ENCODE assay signal across 1 cellular context in genomic region chr19:45467456-45468158, GRCh38.
TF ChIP-seq lines count a peak whose summit lies in the region.

TSS of gene FOSB (plus strand) at chr19:45467996. CDS start at chr19:45468587, 591 bp downstream.

TF ChIP-seq in K562, 482 proteins besides CTCF, POLR2A, EP300 and RAD21 (continued from another document and continues in another):
- TF ChIP-seq CREB5 (CRISPR knock-in tag; IDR thresholded peaks at IDR 0.05) (no peak), ZNF785 (CRISPR knock-in tag; IDR thresholded peaks at IDR 0.05) (no peak), ESRRA (IDR thresholded peaks at IDR 0.05; ENCODE audit: borderline replicate concordance, low read depth) (no peak), ZNF407 (IDR thresholded peaks at IDR 0.05; ENCODE audit: low read depth) (no peak), FOSL1 (tag; conservative IDR thresholded peaks at IDR 0.05) (peak; percentile 71), SRSF9 (IDR thresholded peaks at IDR 0.05; ENCODE audit: borderline replicate concordance, low read depth, low read length) (no peak), L3MBTL2 (IDR thresholded peaks at IDR 0.05) (no peak), ZNF217 (CRISPR knock-in tag; IDR thresholded peaks at IDR 0.05) (no peak), TEAD4 (IDR thresholded peaks at IDR 0.05; ENCODE audit: low read length) (no peak), TEAD4 (CRISPR knock-in tag; IDR thresholded peaks at IDR 0.05; ENCODE audit: borderline replicate concordance) (no peak), SNRNP70 (optimal IDR thresholded peaks at IDR 0.05; ENCODE audit: low read depth, low read length) (no peak), ZBTB1 (CRISPR knock-in tag; IDR thresholded peaks at IDR 0.05; ENCODE audit: borderline replicate concordance, low read depth) (no peak; the same call in 1 of the 2 replicates), ZBTB26 (CRISPR knock-in tag; IDR thresholded peaks at IDR 0.05) (no peak), RBM15 (IDR thresholded peaks at IDR 0.05; ENCODE audit: insufficient read depth, low read length) (no peak), XRCC4 (IDR thresholded peaks at IDR 0.05; ENCODE audit: extremely low read depth, insufficient read depth, insufficient read length) (no peak), KAT7 (CRISPR knock-in tag; IDR thresholded peaks at IDR 0.05; ENCODE audit: borderline replicate concordance) (peak; percentile 56; the same call in 1 of the 2 replicates), NR2F6 (CRISPR knock-in tag; IDR thresholded peaks at IDR 0.05) (no peak), ZNF324 (CRISPR knock-in tag; IDR thresholded peaks at IDR 0.05) (no peak), ZNF445 (CRISPR knock-in tag; IDR thresholded peaks at IDR 0.05; ENCODE audit: low read depth) (no peak), ZZZ3 (IDR thresholded peaks at IDR 0.05) (no peak), HMG20A (CRISPR knock-in tag; conservative IDR thresholded peaks at IDR 0.05) (no peak), ZNF140 (CRISPR knock-in tag; IDR thresholded peaks at IDR 0.05) (no peak), NR0B1 (IDR thresholded peaks at IDR 0.05; ENCODE audit: partially characterized antibody) (no peak), THAP7 (CRISPR knock-in tag; IDR thresholded peaks at IDR 0.05) (no peak), NFE2 (IDR thresholded peaks at IDR 0.05; ENCODE audit: low read depth) (no peak), POLR3G (IDR thresholded peaks at IDR 0.05; ENCODE audit: extremely low read depth, insufficient read length, insufficient replicate concordance) (no peak), SETDB1 (IDR thresholded peaks at IDR 0.05; ENCODE audit: low read length) (no peak), ZBTB12 (CRISPR knock-in tag; IDR thresholded peaks at IDR 0.05) (peak; percentile 93), U2AF2 (optimal IDR thresholded peaks at IDR 0.05; ENCODE audit: low read depth, low read length) (no peak), KLF13 (tag; IDR thresholded peaks at IDR 0.05; ENCODE audit: borderline replicate concordance, low read depth) (peak; percentile 98), BCLAF1 (IDR thresholded peaks at IDR 0.05; ENCODE audit: borderline replicate concordance in 1 of 2, control insufficient read depth in 1 of 2, low read depth in 2 of 2, low read length in 1 of 2) (no peak), BDP1 (IDR thresholded peaks at IDR 0.05; ENCODE audit: insufficient read depth, insufficient read length) (no peak), ZNF143 (CRISPR knock-in tag; IDR thresholded peaks at IDR 0.05) (no peak), CC2D1A (IDR thresholded peaks at IDR 0.05) (no peak), ZNF212 (CRISPR knock-in tag; IDR thresholded peaks at IDR 0.05) (no peak), DACH1 (IDR thresholded peaks at IDR 0.05; ENCODE audit: partially characterized antibody) (no peak), ARID3A (IDR thresholded peaks at IDR 0.05; ENCODE audit: borderline replicate concordance, low read depth, low read length) (no peak), THRAP3 (IDR thresholded peaks at IDR 0.05; ENCODE audit: borderline replicate concordance) (no peak), BHLHE40 (IDR thresholded peaks at IDR 0.05; ENCODE audit: low read length) (0 out of 2 replicates have a peak, but pooled peaks have one; percentile 5), GMEB1 (CRISPR knock-in tag; IDR thresholded peaks at IDR 0.05) (peak; percentile 58; the same call in 1 of the 2 replicates)
